Comparison of ENCODE assay signal across 1 cellular context in genomic region chr21:27722095-27722494, GRCh38.
TF ChIP-seq lines count a peak whose summit lies in the region.

No MANE protein-coding gene starts in this region.

TF ChIP-seq in GM23338, 12 proteins besides CTCF, POLR2A, EP300 and RAD21:
- TF ChIP-seq EZH2phosphoT487 (IDR thresholded peaks at IDR 0.05; ENCODE audit: unreplicated experiment) (no peak), STAT1 (IDR thresholded peaks at IDR 0.05; ENCODE audit: unreplicated experiment) (no peak), EZH2 (IDR thresholded peaks at IDR 0.05; ENCODE audit: low read depth, unreplicated experiment) (no peak), NANOG (IDR thresholded peaks at IDR 0.05; ENCODE audit: borderline replicate concordance) (no peak), JUNB (IDR thresholded peaks at IDR 0.05; ENCODE audit: unreplicated experiment) (no peak), ZNF331 (CRISPR knock-in tag; IDR thresholded peaks at IDR 0.05; ENCODE audit: low read depth) (no peak), POLR2AphosphoS5 (IDR thresholded peaks at IDR 0.05; ENCODE audit: low read depth) (no peak), CREB1 (CRISPR knock-in tag; IDR thresholded peaks at IDR 0.05; ENCODE audit: low read depth) (no peak), ZNF114 (CRISPR knock-in tag; IDR thresholded peaks at IDR 0.05) (no peak)
- TF ChIP-seq, protein P1, sequence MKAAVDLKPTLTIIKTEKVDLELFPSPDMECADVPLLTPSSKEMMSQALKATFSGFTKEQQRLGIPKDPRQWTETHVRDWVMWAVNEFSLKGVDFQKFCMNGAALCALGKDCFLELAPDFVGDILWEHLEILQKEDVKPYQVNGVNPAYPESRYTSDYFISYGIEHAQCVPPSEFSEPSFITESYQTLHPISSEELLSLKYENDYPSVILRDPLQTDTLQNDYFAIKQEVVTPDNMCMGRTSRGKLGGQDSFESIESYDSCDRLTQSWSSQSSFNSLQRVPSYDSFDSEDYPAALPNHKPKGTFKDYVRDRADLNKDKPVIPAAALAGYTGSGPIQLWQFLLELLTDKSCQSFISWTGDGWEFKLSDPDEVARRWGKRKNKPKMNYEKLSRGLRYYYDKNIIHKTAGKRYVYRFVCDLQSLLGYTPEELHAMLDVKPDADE (IDR thresholded peaks at IDR 0.05), result no peak
- TF ChIP-seq, protein P2, sequence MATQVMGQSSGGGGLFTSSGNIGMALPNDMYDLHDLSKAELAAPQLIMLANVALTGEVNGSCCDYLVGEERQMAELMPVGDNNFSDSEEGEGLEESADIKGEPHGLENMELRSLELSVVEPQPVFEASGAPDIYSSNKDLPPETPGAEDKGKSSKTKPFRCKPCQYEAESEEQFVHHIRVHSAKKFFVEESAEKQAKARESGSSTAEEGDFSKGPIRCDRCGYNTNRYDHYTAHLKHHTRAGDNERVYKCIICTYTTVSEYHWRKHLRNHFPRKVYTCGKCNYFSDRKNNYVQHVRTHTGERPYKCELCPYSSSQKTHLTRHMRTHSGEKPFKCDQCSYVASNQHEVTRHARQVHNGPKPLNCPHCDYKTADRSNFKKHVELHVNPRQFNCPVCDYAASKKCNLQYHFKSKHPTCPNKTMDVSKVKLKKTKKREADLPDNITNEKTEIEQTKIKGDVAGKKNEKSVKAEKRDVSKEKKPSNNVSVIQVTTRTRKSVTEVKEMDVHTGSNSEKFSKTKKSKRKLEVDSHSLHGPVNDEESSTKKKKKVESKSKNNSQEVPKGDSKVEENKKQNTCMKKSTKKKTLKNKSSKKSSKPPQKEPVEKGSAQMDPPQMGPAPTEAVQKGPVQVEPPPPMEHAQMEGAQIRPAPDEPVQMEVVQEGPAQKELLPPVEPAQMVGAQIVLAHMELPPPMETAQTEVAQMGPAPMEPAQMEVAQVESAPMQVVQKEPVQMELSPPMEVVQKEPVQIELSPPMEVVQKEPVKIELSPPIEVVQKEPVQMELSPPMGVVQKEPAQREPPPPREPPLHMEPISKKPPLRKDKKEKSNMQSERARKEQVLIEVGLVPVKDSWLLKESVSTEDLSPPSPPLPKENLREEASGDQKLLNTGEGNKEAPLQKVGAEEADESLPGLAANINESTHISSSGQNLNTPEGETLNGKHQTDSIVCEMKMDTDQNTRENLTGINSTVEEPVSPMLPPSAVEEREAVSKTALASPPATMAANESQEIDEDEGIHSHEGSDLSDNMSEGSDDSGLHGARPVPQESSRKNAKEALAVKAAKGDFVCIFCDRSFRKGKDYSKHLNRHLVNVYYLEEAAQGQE (IDR thresholded peaks at IDR 0.05; ENCODE audit: unreplicated experiment), result no peak
- TF ChIP-seq, protein P3, sequence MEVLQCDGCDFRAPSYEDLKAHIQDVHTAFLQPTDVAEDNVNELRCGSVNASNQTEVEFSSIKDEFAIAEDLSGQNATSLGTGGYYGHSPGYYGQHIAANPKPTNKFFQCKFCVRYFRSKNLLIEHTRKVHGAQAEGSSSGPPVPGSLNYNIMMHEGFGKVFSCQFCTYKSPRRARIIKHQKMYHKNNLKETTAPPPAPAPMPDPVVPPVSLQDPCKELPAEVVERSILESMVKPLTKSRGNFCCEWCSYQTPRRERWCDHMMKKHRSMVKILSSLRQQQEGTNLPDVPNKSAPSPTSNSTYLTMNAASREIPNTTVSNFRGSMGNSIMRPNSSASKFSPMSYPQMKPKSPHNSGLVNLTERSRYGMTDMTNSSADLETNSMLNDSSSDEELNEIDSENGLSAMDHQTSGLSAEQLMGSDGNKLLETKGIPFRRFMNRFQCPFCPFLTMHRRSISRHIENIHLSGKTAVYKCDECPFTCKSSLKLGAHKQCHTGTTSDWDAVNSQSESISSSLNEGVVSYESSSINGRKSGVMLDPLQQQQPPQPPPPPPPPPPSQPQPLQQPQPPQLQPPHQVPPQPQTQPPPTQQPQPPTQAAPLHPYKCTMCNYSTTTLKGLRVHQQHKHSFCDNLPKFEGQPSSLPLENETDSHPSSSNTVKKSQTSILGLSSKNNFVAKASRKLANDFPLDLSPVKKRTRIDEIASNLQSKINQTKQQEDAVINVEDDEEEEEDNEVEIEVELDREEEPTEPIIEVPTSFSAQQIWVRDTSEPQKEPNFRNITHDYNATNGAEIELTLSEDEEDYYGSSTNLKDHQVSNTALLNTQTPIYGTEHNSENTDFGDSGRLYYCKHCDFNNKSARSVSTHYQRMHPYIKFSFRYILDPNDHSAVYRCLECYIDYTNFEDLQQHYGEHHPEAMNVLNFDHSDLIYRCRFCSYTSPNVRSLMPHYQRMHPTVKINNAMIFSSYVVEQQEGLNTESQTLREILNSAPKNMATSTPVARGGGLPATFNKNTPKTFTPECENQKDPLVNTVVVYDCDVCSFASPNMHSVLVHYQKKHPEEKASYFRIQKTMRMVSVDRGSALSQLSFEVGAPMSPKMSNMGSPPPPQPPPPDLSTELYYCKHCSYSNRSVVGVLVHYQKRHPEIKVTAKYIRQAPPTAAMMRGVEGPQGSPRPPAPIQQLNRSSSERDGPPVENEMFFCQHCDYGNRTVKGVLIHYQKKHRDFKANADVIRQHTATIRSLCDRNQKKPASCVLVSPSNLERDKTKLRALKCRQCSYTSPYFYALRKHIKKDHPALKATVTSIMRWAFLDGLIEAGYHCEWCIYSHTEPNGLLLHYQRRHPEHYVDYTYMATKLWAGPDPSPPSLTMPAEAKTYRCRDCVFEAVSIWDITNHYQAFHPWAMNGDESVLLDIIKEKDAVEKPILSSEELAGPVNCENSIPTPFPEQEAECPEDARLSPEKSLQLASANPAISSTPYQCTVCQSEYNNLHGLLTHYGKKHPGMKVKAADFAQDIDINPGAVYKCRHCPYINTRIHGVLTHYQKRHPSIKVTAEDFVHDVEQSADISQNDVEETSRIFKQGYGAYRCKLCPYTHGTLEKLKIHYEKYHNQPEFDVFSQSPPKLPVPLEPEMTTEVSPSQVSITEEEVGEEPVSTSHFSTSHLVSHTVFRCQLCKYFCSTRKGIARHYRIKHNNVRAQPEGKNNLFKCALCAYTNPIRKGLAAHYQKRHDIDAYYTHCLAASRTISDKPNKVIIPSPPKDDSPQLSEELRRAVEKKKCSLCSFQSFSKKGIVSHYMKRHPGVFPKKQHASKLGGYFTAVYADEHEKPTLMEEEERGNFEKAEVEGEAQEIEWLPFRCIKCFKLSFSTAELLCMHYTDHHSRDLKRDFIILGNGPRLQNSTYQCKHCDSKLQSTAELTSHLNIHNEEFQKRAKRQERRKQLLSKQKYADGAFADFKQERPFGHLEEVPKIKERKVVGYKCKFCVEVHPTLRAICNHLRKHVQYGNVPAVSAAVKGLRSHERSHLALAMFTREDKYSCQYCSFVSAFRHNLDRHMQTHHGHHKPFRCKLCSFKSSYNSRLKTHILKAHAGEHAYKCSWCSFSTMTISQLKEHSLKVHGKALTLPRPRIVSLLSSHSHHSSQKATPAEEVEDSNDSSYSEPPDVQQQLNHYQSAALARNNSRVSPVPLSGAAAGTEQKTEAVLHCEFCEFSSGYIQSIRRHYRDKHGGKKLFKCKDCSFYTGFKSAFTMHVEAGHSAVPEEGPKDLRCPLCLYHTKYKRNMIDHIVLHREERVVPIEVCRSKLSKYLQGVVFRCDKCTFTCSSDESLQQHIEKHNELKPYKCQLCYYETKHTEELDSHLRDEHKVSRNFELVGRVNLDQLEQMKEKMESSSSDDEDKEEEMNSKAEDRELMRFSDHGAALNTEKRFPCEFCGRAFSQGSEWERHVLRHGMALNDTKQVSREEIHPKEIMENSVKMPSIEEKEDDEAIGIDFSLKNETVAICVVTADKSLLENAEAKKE (CRISPR knock-in tag; IDR thresholded peaks at IDR 0.05), result no peak
